19 cellular contexts compared by ENCODE assay signal in the genomic region with DNA sequence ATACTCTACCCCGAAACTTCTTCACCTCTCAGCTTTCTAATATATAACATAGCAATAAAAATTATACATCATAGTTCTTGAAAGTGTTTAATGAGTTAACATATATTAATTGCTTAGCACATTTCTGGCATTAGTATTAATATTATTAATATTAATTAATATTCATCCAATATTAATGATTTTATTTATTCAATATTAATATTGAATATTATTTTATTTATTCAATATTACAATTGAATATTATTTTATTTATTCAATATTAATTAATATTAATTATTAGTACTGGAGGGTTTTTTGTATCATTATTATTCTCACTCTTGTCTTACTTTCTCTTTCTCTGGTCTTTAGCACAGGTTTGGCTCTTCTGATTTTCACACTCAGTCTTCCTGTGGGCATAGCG.
"Had no signal": no experiment of that assay in that cellular context is flagged by ENCODE, and none has a peak within 500 bp of the region (broad histone marks: within the 10 kb centered on the region; RNA-seq: fewer than 3 reads in every experiment).

No MANE protein-coding gene starts in this region.

- DNase-seq: Karpas-422, KG1, MG63, NCI-H1092 treated with DMSO at 0.1 percent for 48 hours, NCI-H1436, NCI-H187, NCI-H2029, NCI-H2081 treated with DMSO at 0.1 percent for 48 hours, NCI-H2171, NCI-H226, NCI-H446, NCI-H510A, NCI-H524 treated with DMSO at 0.1 percent for 48 hours, NCI-H69, NCI-H774, SHP77, SK-N-SH, SW 1271 had no signal

- H3K4me2 ChIP-seq: SK-N-SH had no signal

- H3K9me3 ChIP-seq: MG63, SK-N-SH had no signal

- H3K36me3 ChIP-seq: MG63 had no signal

- H3K9ac ChIP-seq: SK-N-SH had no signal

- H3K4me3 ChIP-seq: MG63 had no signal

- H3K27ac ChIP-seq: RWPE1 had no signal

- H3K27me3 ChIP-seq: MG63 had no signal
